Comparison of ENCODE assay signal across 9 cellular contexts in genomic region chr19:48415395-48415794, GRCh38. TPM values are rescaled to one million over a fixed set of nuclear protein-coding genes. Genes with fewer than 3 reads are reported as not detected.
DNase-seq lines count a peak whose midpoint lies in the region; ATAC-seq, FAIRE-seq and TF ChIP-seq lines count a peak whose summit lies in the region.
"Had no signal": no experiment of that assay in that cellular context is flagged by ENCODE, and none has a peak within 500 bp of the region (broad histone marks: within the 10 kb centered on the region; RNA-seq: fewer than 3 reads in every experiment).

No MANE protein-coding gene starts in this region.

- no peaks in the 10 kb centered on the region for H3K36me3 ChIP-seq in esophagus muscularis mucosa
- H3K36me3 ChIP-seq in pancreas: no peaks in the 10 kb centered on the region

- TF ChIP-seq EP300 in esophagus muscularis mucosa (IDR thresholded peaks at IDR 0.05): no peak

- peaks cover 0 to 63% (median 30%) of the 10 kb centered on the region in 4 donors for H3K27me3 ChIP-seq in esophagus muscularis mucosa
- no peaks in the 10 kb centered on the region for H3K27me3 ChIP-seq in pancreas

- TF ChIP-seq CTCF in esophagus muscularis mucosa (IDR thresholded peaks at IDR 0.05): no peak
- no peak for TF ChIP-seq CTCF in pancreas (IDR thresholded peaks at IDR 0.05)

- peak; percentile 65 for DNase-seq in EL
- DNase-seq in NCI-H526 (lab: John Stamatoyannopoulos, UW): peak; percentile 60 to 96
- peak; percentile 86 for DNase-seq in activated CD8-positive, alpha-beta memory T cell treated with anti-CD3 and anti-CD28 coated beads, Interleukin-2, amount 50 U/mL, for 48 hours
- no peak for DNase-seq in esophagus muscularis mucosa (ENCODE audit: extremely low spot score)
- peak; percentile 62 to 89 (median 80) for DNase-seq in pancreas
- DNase-seq in ureter (ENCODE audit: low spot score): peak; percentile 70
- DNase-seq in GOT3 (lab: John Stamatoyannopoulos, UW): no peak

- peak; percentile 67 to 89 (median 80) for ATAC-seq in pancreas
- ATAC-seq in GM19463 (IDR thresholded peaks at IDR 0.05; ENCODE audit: unreplicated experiment): no peak

- 9% methylated on average over 14 of the region's 14 CpGs for WGBS in esophagus muscularis mucosa
- 10 to 18% methylated on average over 10 to 14 of the region's 14 CpGs for WGBS in pancreas, 2 donors

- no peak for TF ChIP-seq POLR2A in esophagus muscularis mucosa (IDR thresholded peaks at IDR 0.05; ENCODE audit: low read depth)

- intact Hi-C loops in esophagus muscularis mucosa (cut with DNase I): no loop called here
- intact Hi-C loops in pancreas (cut with DNase I): no loop called here

- H3K9me3 ChIP-seq in esophagus muscularis mucosa (no peaks in the 10 kb centered on the region), pancreas (no peaks in the 10 kb centered on the region)

- FAIRE-seq in pancreas (lab: Jason Lieb, UNC): no peak

- H3K4me1 ChIP-seq in esophagus muscularis mucosa: peaks cover 4 to 19% (median 17%) of the 10 kb centered on the region in 4 donors
- no peaks in the 10 kb centered on the region for H3K4me1 ChIP-seq in pancreas

- H3K27ac ChIP-seq in esophagus muscularis mucosa (replicated peaks in 1 of 4): no peak overlapping the region
- no peak overlapping the region for H3K27ac ChIP-seq in pancreas

- H3K4me3 ChIP-seq in esophagus muscularis mucosa: peak overlapping the region; percentile 25 to 32 (median 26)
- peak overlapping the region in 2 of 4 donors; percentile 25 to 33 for H3K4me3 ChIP-seq in pancreas

RNA-seq across cellular contexts. Expression of gene GRIN2D, which starts 21.9 kb away (rescaled TPM):
- under 1 TPM; 0.19 to 0.42 (median 0.37) TPM for total RNA-seq in esophagus muscularis mucosa
- total RNA-seq in pancreas: under 1 TPM in 5 of 6 donors, not detected in 1; 0.04 to 0.66 (median 0.26) TPM
- polyA plus RNA-seq in pancreas: under 1 TPM; 0.19 TPM
- total RNA-seq in ureter: 0.86 TPM

RNA-seq across cellular contexts. Expression of gene KDELR1, which starts 24.0 kb away (rescaled TPM):
- 100 to 1,000 TPM in 1 of 4 donors, 10 to 100 TPM in 3; 55.2 to 105 (median 77.6) TPM for total RNA-seq in esophagus muscularis mucosa
- total RNA-seq in pancreas: 10 to 100 TPM; 58.7 to 99.0 (median 77.0) TPM
- polyA plus RNA-seq in pancreas: 100 to 1,000 TPM in 1 of 2 donors, 10 to 100 TPM in 1; 85.4 to 113 TPM
- total RNA-seq in ureter: 146 TPM

RNA-seq across cellular contexts. Expression of gene GRWD1, which starts 30.4 kb away (rescaled TPM):
- total RNA-seq in esophagus muscularis mucosa (10 to 100 TPM; 19.5 to 42.9 (median 31.7) TPM), pancreas (10 to 100 TPM; 13.0 to 23.1 (median 18.2) TPM), ureter (43.6 TPM)
- polyA plus RNA-seq in pancreas: 10 to 100 TPM in 1 of 2 donors, 1 to 10 TPM in 1; 8.6 to 10.2 TPM

RNA-seq across cellular contexts. Expression of gene KCNJ14, which starts 40.0 kb away (rescaled TPM):
- total RNA-seq in esophagus muscularis mucosa (under 1 TPM; 0.42 to 0.86 (median 0.51) TPM), pancreas (under 1 TPM; 0.20 to 0.56 (median 0.37) TPM), ureter (1.5 TPM)
- under 1 TPM; 0.49 to 0.59 TPM for polyA plus RNA-seq in pancreas

RNA-seq across cellular contexts. Expression of gene SYNGR4, which starts 51.2 kb away (rescaled TPM):
- total RNA-seq in esophagus muscularis mucosa (not detected), pancreas (1 to 10 TPM in 1 of 6 donors, under 1 TPM in 3, not detected in 2; 0.19 to 1.1 (median 0.25) TPM), ureter (not detected)
- 10 to 100 TPM in 1 of 2 donors, under 1 TPM in 1; 0.91 to 16.4 TPM for polyA plus RNA-seq in pancreas
- total RNA-seq: mononuclear cell had no signal

Comparison
In these comparisons a context has a peak if more than half of its experiments do, and no peak if none do; other contexts are left out.
1. DNase-seq: peak in EL (single experiment), NCI-H526 (2 of 2), activated CD8-positive, alpha-beta memory T cell treated with anti-CD3 and anti-CD28 coated beads, Interleukin-2, amount 50 U/mL, for 48 hours (single experiment), pancreas (6 of 6) and ureter (single experiment); none in esophagus muscularis mucosa (single experiment) and GOT3 (single experiment).